ENCODE assay signal across 18 cellular contexts in genomic region chr15:73987646-73988045, GRCh38. TPM values are rescaled to one million over a fixed set of nuclear protein-coding genes. Genes with fewer than 3 reads are reported as not detected.
DNase-seq lines count a peak whose midpoint lies in the region; ATAC-seq and TF ChIP-seq lines count a peak whose summit lies in the region.
"Had no signal": no experiment of that assay in that cellular context is flagged by ENCODE, and none has a peak within 500 bp of the region (broad histone marks: within the 10 kb centered on the region; RNA-seq: fewer than 3 reads in every experiment).

No MANE protein-coding gene starts in this region.

- H3K4me3 Mint-ChIP-seq in HFFc6: no peak overlapping the region
- no peak overlapping the region for H3K4me3 Mint-ChIP-seq in activated T-helper 17 cell treated with anti-CD3 and anti-CD28 coated beads, Interleukin-2, amount 50 U/mL, for 72 hours
- no peak overlapping the region for H3K4me3 Mint-ChIP-seq in stimulated activated effector memory CD8-positive, alpha-beta T cell treated with anti-CD3 and anti-CD28 coated beads, Interleukin-12 subunit alpha, Interleukin-12 subunit beta, amount 100 ng/mL, for 72 hours
- H3K4me3 Mint-ChIP-seq: activated T-helper 1 cell treated with anti-CD3 and anti-CD28 coated beads, Interleukin-12 subunit alpha, Interleukin-12 subunit beta, Interleukin-2, Interleukin-4 antibody, amounts not matched to agents 30 ng/mL and 10 ng/mL and 1 ng/mL, durations not matched to agents 14 hours and 24 hours and 36 hours; effector memory CD8-positive, alpha-beta T cell had no signal

- H3K27me3 Mint-ChIP-seq in HFFc6 (ENCODE audit: insufficient read depth): no peaks in the 10 kb centered on the region; the same call in 1 of the 2 replicates
- H3K27me3 Mint-ChIP-seq in activated T-helper 17 cell treated with anti-CD3 and anti-CD28 coated beads, Interleukin-2, amount 50 U/mL, for 72 hours: no peaks in the 10 kb centered on the region
- H3K27me3 Mint-ChIP-seq: CD4-positive, CD25-positive, alpha-beta regulatory T cell; effector memory CD8-positive, alpha-beta T cell; IgD-negative memory B cell had no signal

- H3K36me3 Mint-ChIP-seq in HFFc6 (ENCODE audit: low read depth): peaks cover 8% of the 10 kb centered on the region; the same call in 1 of the 2 replicates
- no peaks in the 10 kb centered on the region for H3K36me3 Mint-ChIP-seq in activated T-helper 17 cell treated with anti-CD3 and anti-CD28 coated beads, Interleukin-2, amount 50 U/mL, for 72 hours (ENCODE audit: low read depth)
- peaks cover 5% of the 10 kb centered on the region for H3K36me3 Mint-ChIP-seq in stimulated activated effector memory CD8-positive, alpha-beta T cell treated with anti-CD3 and anti-CD28 coated beads, Interleukin-12 subunit alpha, Interleukin-12 subunit beta, amount 100 ng/mL, for 72 hours
- H3K36me3 Mint-ChIP-seq: brain had no signal

- peaks cover 52 to 98% of the 10 kb centered on the region in 2 donors for H3K4me1 ChIP-seq in left lung

- intact Hi-C loops in left lung (cut with DNase I): no loop called here

- ATAC-seq in activated T-helper 17 cell treated with anti-CD3 and anti-CD28 coated beads, Interleukin-2, amount 50 U/mL, for 72 hours (replicated peaks): no peak
- no peak for ATAC-seq in left lung
- no peak for ATAC-seq in stimulated activated effector memory CD8-positive, alpha-beta T cell treated with anti-CD3 and anti-CD28 coated beads, Interleukin-12 subunit alpha, Interleukin-12 subunit beta, amount 100 ng/mL, for 72 hours
- ATAC-seq in GM21825 (IDR thresholded peaks at IDR 0.05; ENCODE audit: unreplicated experiment): no peak
- ATAC-seq: effector memory CD8-positive, alpha-beta T cell; left colon had no signal

- H3K36me3 ChIP-seq in left lung: peaks cover 0 to 4% of the 10 kb centered on the region in 2 donors

- no peaks in the 10 kb centered on the region for H3K27me3 ChIP-seq in left lung

- TF ChIP-seq CTCF in HFFc6 (IDR thresholded peaks at IDR 0.05): no peak
- no peak for TF ChIP-seq CTCF in left lung (IDR thresholded peaks at IDR 0.05)

- H3K4me3 ChIP-seq in left lung: no peak overlapping the region

- DNase-seq in HFFc6 (no peak), left lung (no peak), NCI-H2081 (lab: John Stamatoyannopoulos, UW) (no peak), ACHN (no peak)
- no peak for DNase-seq in stimulated activated effector memory CD8-positive, alpha-beta T cell treated with anti-CD3 and anti-CD28 coated beads, Interleukin-12 subunit alpha, Interleukin-12 subunit beta, amount 100 ng/mL, for 72 hours (ENCODE audit: low spot score in 2 of 2)
- DNase-seq: activated CD4-positive, alpha-beta T cell treated with anti-CD3 and anti-CD28 coated beads, Interleukin-2, amount 50 U/mL, for 1 hour; CD4-positive, CD25-positive, alpha-beta regulatory T cell; effector memory CD8-positive, alpha-beta T cell; left colon; NCI-H1417; NCI-H524; RPMI8226; T-helper 9 cell had no signal

- H3K9me3 ChIP-seq in left lung: no peaks in the 10 kb centered on the region

- peak overlapping the region; percentile 45 to 89 for H3K27ac ChIP-seq in left lung

- H3K9me3 Mint-ChIP-seq in HFFc6: no peaks in the 10 kb centered on the region
- no peaks in the 10 kb centered on the region for H3K9me3 Mint-ChIP-seq in activated T-helper 17 cell treated with anti-CD3 and anti-CD28 coated beads, Interleukin-2, amount 50 U/mL, for 72 hours
- no peaks in the 10 kb centered on the region for H3K9me3 Mint-ChIP-seq in stimulated activated effector memory CD8-positive, alpha-beta T cell treated with anti-CD3 and anti-CD28 coated beads, Interleukin-12 subunit alpha, Interleukin-12 subunit beta, amount 100 ng/mL, for 72 hours
- H3K9me3 Mint-ChIP-seq: activated T-helper 1 cell treated with anti-CD3 and anti-CD28 coated beads, Interleukin-12 subunit alpha, Interleukin-12 subunit beta, Interleukin-2, Interleukin-4 antibody, amounts not matched to agents 30 ng/mL and 10 ng/mL and 1 ng/mL, durations not matched to agents 14 hours and 24 hours and 36 hours; brain; CD4-positive, CD25-positive, alpha-beta regulatory T cell; effector memory CD8-positive, alpha-beta T cell; IgD-negative memory B cell had no signal

- in situ Hi-C loops in ACHN (cut with HindIII; ENCODE audit: low pct_ligation_motif_present, low pct_unique_long_range_greater_than_20kb, low sequenced_read_pairs): no loop called here

- H3K27ac Mint-ChIP-seq in HFFc6: peak overlapping the region; percentile 61
- H3K27ac Mint-ChIP-seq in activated T-helper 17 cell treated with anti-CD3 and anti-CD28 coated beads, Interleukin-2, amount 50 U/mL, for 72 hours: peak overlapping the region; percentile 17
- H3K27ac Mint-ChIP-seq in stimulated activated effector memory CD8-positive, alpha-beta T cell treated with anti-CD3 and anti-CD28 coated beads, Interleukin-12 subunit alpha, Interleukin-12 subunit beta, amount 100 ng/mL, for 72 hours: peak overlapping the region; percentile 60

- H3K4me1 Mint-ChIP-seq in HFFc6 (ENCODE audit: low read depth): peaks cover 89% of the 10 kb centered on the region
- peaks cover 5% of the 10 kb centered on the region for H3K4me1 Mint-ChIP-seq in activated T-helper 17 cell treated with anti-CD3 and anti-CD28 coated beads, Interleukin-2, amount 50 U/mL, for 72 hours
- peaks cover 17% of the 10 kb centered on the region for H3K4me1 Mint-ChIP-seq in stimulated activated effector memory CD8-positive, alpha-beta T cell treated with anti-CD3 and anti-CD28 coated beads, Interleukin-12 subunit alpha, Interleukin-12 subunit beta, amount 100 ng/mL, for 72 hours

RNA-seq across cellular contexts. Expression of gene STOML1, which starts 4.4 kb away (rescaled TPM):
- 10 to 100 TPM; 21.4 to 30.6 (median 24.7) TPM for total RNA-seq in HFFc6 (2021; fragmentation: NEBNext Ultra II Directional; extraction: Animal tissue kit (Norgen Biotek cat#: 25700))
- total RNA-seq in activated T-helper 17 cell treated with anti-CD3 and anti-CD28 coated beads, Interleukin-2, amount 50 U/mL, for 72 hours: 1 to 10 TPM; 4.8 to 7.3 TPM
- total RNA-seq in left lung: 10 to 100 TPM; 20.0 to 29.3 TPM

RNA-seq across cellular contexts. Expression of gene PML, which starts 6.9 kb away (rescaled TPM):
- 10 to 100 TPM; 45.2 to 51.8 (median 47.5) TPM for total RNA-seq in HFFc6 (2021; fragmentation: NEBNext Ultra II Directional; extraction: Animal tissue kit (Norgen Biotek cat#: 25700))
- 10 to 100 TPM; 67.4 to 74.1 TPM for total RNA-seq in activated T-helper 17 cell treated with anti-CD3 and anti-CD28 coated beads, Interleukin-2, amount 50 U/mL, for 72 hours
- 10 to 100 TPM; 61.2 to 75.2 TPM for total RNA-seq in left lung
